ENCODE assay signal across 1 cellular context in genomic region chr6:36118550-36119107, GRCh38.
A peak's percentile ranks its signal among the peaks of the same experiment; 100 is the strongest.
TF ChIP-seq lines count a peak whose summit lies in the region.

No MANE protein-coding gene starts in this region.

TF ChIP-seq in K562, 482 proteins besides CTCF, POLR2A, EP300 and RAD21 (continued from another document and continues in another):
- TF ChIP-seq ZNF318 (IDR thresholded peaks at IDR 0.05; ENCODE audit: borderline replicate concordance in 1 of 2, low read depth in 1 of 2) (peak in 1 of 2 experiments; percentile 92; a peak in 2 of 4 replicates), KDM2B (CRISPR knock-in tag; IDR thresholded peaks at IDR 0.05) (no peak), ILK (tag; IDR thresholded peaks at IDR 0.05; ENCODE audit: borderline replicate concordance, low read depth) (no peak), RREB1 (CRISPR knock-in tag; IDR thresholded peaks at IDR 0.05) (no peak), SRF (CRISPR knock-in tag; IDR thresholded peaks at IDR 0.05) (peak in 1 of 2 experiments; percentile 70; a peak in 1 of 4 replicates), ADNP (tag; IDR thresholded peaks at IDR 0.05) (no peak), DMBX1 (CRISPR knock-in tag; IDR thresholded peaks at IDR 0.05; ENCODE audit: borderline replicate concordance) (no peak; the same call in 1 of the 2 replicates), LCOR (CRISPR knock-in tag; IDR thresholded peaks at IDR 0.05) (peak; percentile 53; the same call in 1 of the 2 replicates), CGGBP1 (CRISPR knock-in tag; IDR thresholded peaks at IDR 0.05) (no peak), ZNF740 (CRISPR knock-in tag; IDR thresholded peaks at IDR 0.05) (no peak), ZNF740 (tag; IDR thresholded peaks at IDR 0.05) (no peak), TEAD2 (tag; IDR thresholded peaks at IDR 0.05) (no peak), RFX7 (CRISPR knock-in tag; IDR thresholded peaks at IDR 0.05) (no peak), SP1 (CRISPR knock-in tag; IDR thresholded peaks at IDR 0.05) (peak; percentile 63; the same call in 1 of the 2 replicates), GTF3C2 (IDR thresholded peaks at IDR 0.05; ENCODE audit: borderline replicate concordance, extremely low read depth, insufficient read length) (no peak), ZNF57 (CRISPR knock-in tag; IDR thresholded peaks at IDR 0.05) (no peak), ELK1 (CRISPR knock-in tag; IDR thresholded peaks at IDR 0.05) (no peak), EWSR1 (IDR thresholded peaks at IDR 0.05; ENCODE audit: borderline replicate concordance, low read depth, partially characterized antibody) (no peak), PRPF4 (IDR thresholded peaks at IDR 0.05; ENCODE audit: insufficient read depth, low read depth, low read length, poor library complexity, severe bottlenecking) (no peak), PTTG1 (tag; IDR thresholded peaks at IDR 0.05; ENCODE audit: low read depth) (no peak), ZNF717 (CRISPR knock-in tag; IDR thresholded peaks at IDR 0.05) (no peak), ZNF586 (CRISPR knock-in tag; conservative IDR thresholded peaks at IDR 0.05) (no peak), ZNF224 (CRISPR knock-in tag; IDR thresholded peaks at IDR 0.05) (no peak), ZNF24 (IDR thresholded peaks at IDR 0.05) (peak; percentile 21; the same call in 1 of the 2 replicates), POLR2G (IDR thresholded peaks at IDR 0.05; ENCODE audit: low read depth, low read length) (no peak), TAF15 (IDR thresholded peaks at IDR 0.05; ENCODE audit: low read depth, low read length) (no peak), HDAC1 (IDR thresholded peaks at IDR 0.05) (peak in 1 of 2 experiments; percentile 70; a peak in 1 of 4 replicates), RAD51 (IDR thresholded peaks at IDR 0.05; ENCODE audit: borderline replicate concordance, low read depth) (peak; percentile 44; the same call in 1 of the 2 replicates), DEAF1 (CRISPR knock-in tag; IDR thresholded peaks at IDR 0.05) (no peak), ZNF232 (CRISPR knock-in tag; IDR thresholded peaks at IDR 0.05) (no peak), YBX1 (IDR thresholded peaks at IDR 0.05) (no peak), DNMT1 (IDR thresholded peaks at IDR 0.05) (no peak), ZZZ3 (IDR thresholded peaks at IDR 0.05) (no peak), ZNF644 (tag; IDR thresholded peaks at IDR 0.05; ENCODE audit: low read depth) (no peak), ARID3A (IDR thresholded peaks at IDR 0.05; ENCODE audit: borderline replicate concordance, low read depth, low read length) (no peak), BCL6 (CRISPR knock-in tag; IDR thresholded peaks at IDR 0.05) (no peak), L3MBTL2 (IDR thresholded peaks at IDR 0.05) (peak; percentile 93), TCF7L2 (IDR thresholded peaks at IDR 0.05; ENCODE audit: low read depth, low read length) (no peak), POU5F1 (IDR thresholded peaks at IDR 0.05; ENCODE audit: borderline replicate concordance, low read depth, low read length, partially characterized antibody) (no peak)
